ENCODE assay signal across 1 cellular context in the genomic region with DNA sequence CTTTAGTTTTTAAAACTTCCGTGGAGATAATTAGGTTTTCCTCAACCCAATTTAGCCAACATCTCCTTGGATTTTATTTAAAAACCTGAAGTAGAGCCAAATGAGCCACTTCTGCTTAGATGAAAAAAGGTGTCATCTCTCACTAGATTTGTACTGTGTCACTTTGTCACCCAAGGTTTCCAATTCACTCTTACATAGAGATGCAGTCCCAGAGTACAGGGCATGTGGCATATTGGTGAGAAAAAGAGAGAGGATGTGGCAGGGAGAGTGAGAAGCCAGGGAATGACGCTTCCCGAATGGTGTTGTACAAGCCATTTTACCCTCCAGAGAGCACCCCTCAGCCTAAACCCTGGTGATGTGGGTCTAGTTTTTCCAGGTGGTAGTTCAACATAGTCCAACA.
TF ChIP-seq lines count a peak whose summit lies in the region.

No MANE protein-coding gene starts in this region.

TF ChIP-seq in GM23338, 12 proteins besides CTCF, POLR2A, EP300 and RAD21 (continued from another document):
- TF ChIP-seq ZNF462 (CRISPR knock-in tag; IDR thresholded peaks at IDR 0.05): no peak
- TF ChIP-seq EZH2 (IDR thresholded peaks at IDR 0.05; ENCODE audit: low read depth, unreplicated experiment): no peak
- TF ChIP-seq, protein P1, sequence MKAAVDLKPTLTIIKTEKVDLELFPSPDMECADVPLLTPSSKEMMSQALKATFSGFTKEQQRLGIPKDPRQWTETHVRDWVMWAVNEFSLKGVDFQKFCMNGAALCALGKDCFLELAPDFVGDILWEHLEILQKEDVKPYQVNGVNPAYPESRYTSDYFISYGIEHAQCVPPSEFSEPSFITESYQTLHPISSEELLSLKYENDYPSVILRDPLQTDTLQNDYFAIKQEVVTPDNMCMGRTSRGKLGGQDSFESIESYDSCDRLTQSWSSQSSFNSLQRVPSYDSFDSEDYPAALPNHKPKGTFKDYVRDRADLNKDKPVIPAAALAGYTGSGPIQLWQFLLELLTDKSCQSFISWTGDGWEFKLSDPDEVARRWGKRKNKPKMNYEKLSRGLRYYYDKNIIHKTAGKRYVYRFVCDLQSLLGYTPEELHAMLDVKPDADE (IDR thresholded peaks at IDR 0.05): no peak
- TF ChIP-seq POLR2AphosphoS5 (IDR thresholded peaks at IDR 0.05; ENCODE audit: low read depth): no peak
